ENCODE assay signal across 24 cellular contexts in genomic region chr16:21208429-21208828, GRCh38. TPM values are rescaled to one million over a fixed set of nuclear protein-coding genes. Genes with fewer than 3 reads are reported as not detected.
DNase-seq lines count a peak whose midpoint lies in the region; ATAC-seq lines count a peak whose summit lies in the region.
"Had no signal": no experiment of that assay in that cellular context is flagged by ENCODE, and none has a peak within 500 bp of the region (broad histone marks: within the 10 kb centered on the region; RNA-seq: fewer than 3 reads in every experiment).

No MANE protein-coding gene starts in this region.

- H3K36me3 Mint-ChIP-seq in activated CD4-positive, alpha-beta memory T cell treated with anti-CD3 and anti-CD28 coated beads, Interleukin-2, amount 10 ng/mL, durations not matched to agents 7 days and 5 days (ENCODE audit: low read depth) = no peaks in the 10 kb centered on the region
- no peaks in the 10 kb centered on the region for H3K36me3 Mint-ChIP-seq in activated T-helper 17 cell treated with anti-CD3 and anti-CD28 coated beads, Interleukin-2, amount 50 U/mL, for 72 hours (ENCODE audit: low read depth)
- H3K36me3 Mint-ChIP-seq: CD14-positive monocyte; CD8-positive, alpha-beta memory T cell had no signal

- H3K4me3 Mint-ChIP-seq in activated CD4-positive, alpha-beta memory T cell treated with anti-CD3 and anti-CD28 coated beads, Interleukin-2, amount 10 ng/mL, durations not matched to agents 7 days and 5 days = no peak overlapping the region
- no peak overlapping the region for H3K4me3 Mint-ChIP-seq in activated T-helper 17 cell treated with anti-CD3 and anti-CD28 coated beads, Interleukin-2, amount 50 U/mL, for 72 hours
- H3K4me3 Mint-ChIP-seq: CD14-positive monocyte; CD4-positive, alpha-beta T cell; CD8-positive, alpha-beta memory T cell had no signal

- H3K27ac Mint-ChIP-seq in activated CD4-positive, alpha-beta memory T cell treated with anti-CD3 and anti-CD28 coated beads, Interleukin-2, amount 10 ng/mL, durations not matched to agents 7 days and 5 days = no peak overlapping the region
- H3K27ac Mint-ChIP-seq in activated T-helper 17 cell treated with anti-CD3 and anti-CD28 coated beads, Interleukin-2, amount 50 U/mL, for 72 hours = no peak overlapping the region
- H3K27ac Mint-ChIP-seq: CD14-positive monocyte; CD4-positive, alpha-beta T cell had no signal

- intact Hi-C loops in left colon (cut with DNase I, micrococcal nuclease) = no loop called here

- POLR2A ChIA-PET in activated CD4-positive, alpha-beta memory T cell treated with anti-CD3 and anti-CD28 coated beads, Interleukin-2, amount 10 ng/mL, durations not matched to agents 7 days and 5 days (lab: Charles Lee) = interaction anchor here (1.0 kb wide), 1 partner anchor 101 kb away, joined by 3 read pairs; no protein-coding TSS in a partner anchor

- CTCF ChIA-PET in activated CD4-positive, alpha-beta memory T cell treated with anti-CD3 and anti-CD28 coated beads, Interleukin-2, amount 10 ng/mL, durations not matched to agents 7 days and 5 days (lab: Charles Lee) = no interaction called here

- peak; percentile 50 for DNase-seq in NCI-H2029 (lab: John Stamatoyannopoulos, UW)
- no peak for DNase-seq in NCI-H2029 treated with DMSO at 0.1 percent for 48 hours (lab: John Stamatoyannopoulos, UW)
- DNase-seq in COLO668 (lab: John Stamatoyannopoulos, UW; ENCODE audit: unreplicated experiment) = peak; percentile 11
- DNase-seq in left colon = no peak
- DNase-seq in activated CD4-positive, alpha-beta memory T cell treated with anti-CD3 and anti-CD28 coated beads, Interleukin-2, amount 10 ng/mL, durations not matched to agents 7 days and 5 days = no peak
- DNase-seq: 8988T; ACHN; AML-193; BE2C; Calu3; CD4-positive, alpha-beta T cell; CD8-positive, alpha-beta memory T cell; COR-L47; DMS79; EL; GDM1; GM23248; H7; HCEC 1CT had no signal

- no peaks in the 10 kb centered on the region for H3K9me3 Mint-ChIP-seq in activated CD4-positive, alpha-beta memory T cell treated with anti-CD3 and anti-CD28 coated beads, Interleukin-2, amount 10 ng/mL, durations not matched to agents 7 days and 5 days
- no peaks in the 10 kb centered on the region for H3K9me3 Mint-ChIP-seq in activated T-helper 17 cell treated with anti-CD3 and anti-CD28 coated beads, Interleukin-2, amount 50 U/mL, for 72 hours
- H3K9me3 Mint-ChIP-seq: CD4-positive, alpha-beta T cell; CD8-positive, alpha-beta memory T cell had no signal

- no peaks in the 10 kb centered on the region for H3K4me1 Mint-ChIP-seq in activated CD4-positive, alpha-beta memory T cell treated with anti-CD3 and anti-CD28 coated beads, Interleukin-2, amount 10 ng/mL, durations not matched to agents 7 days and 5 days
- no peaks in the 10 kb centered on the region for H3K4me1 Mint-ChIP-seq in activated T-helper 17 cell treated with anti-CD3 and anti-CD28 coated beads, Interleukin-2, amount 50 U/mL, for 72 hours
- H3K4me1 Mint-ChIP-seq: CD14-positive monocyte; CD8-positive, alpha-beta memory T cell had no signal

- peak; percentile 37 for ATAC-seq in left colon
- no peak for ATAC-seq in activated T-helper 17 cell treated with anti-CD3 and anti-CD28 coated beads, Interleukin-2, amount 50 U/mL, for 72 hours (replicated peaks)
- ATAC-seq: A549, GM12878 had no signal

- H3K27me3 Mint-ChIP-seq in activated CD4-positive, alpha-beta memory T cell treated with anti-CD3 and anti-CD28 coated beads, Interleukin-2, amount 10 ng/mL, durations not matched to agents 7 days and 5 days = peaks cover 4% of the 10 kb centered on the region
- H3K27me3 Mint-ChIP-seq in activated T-helper 17 cell treated with anti-CD3 and anti-CD28 coated beads, Interleukin-2, amount 50 U/mL, for 72 hours = peaks cover 10% of the 10 kb centered on the region

RNA-seq across cellular contexts. Expression of gene ZP2, which starts 2.9 kb away (rescaled TPM):
- under 1 TPM in 1 of 2 donors, not detected in 1; 0.18 TPM for total RNA-seq in left colon
- total RNA-seq in activated CD4-positive, alpha-beta memory T cell treated with anti-CD3 and anti-CD28 coated beads, Interleukin-2, amount 10 ng/mL, durations not matched to agents 7 days and 5 days = under 1 TPM; 0.10 to 0.20 TPM
- not detected for total RNA-seq in activated T-helper 17 cell treated with anti-CD3 and anti-CD28 coated beads, Interleukin-2, amount 50 U/mL, for 72 hours
- total RNA-seq: Calu3; CD4-positive, alpha-beta T cell; CD8-positive, alpha-beta memory T cell; GM23248; H1; H7 had no signal

RNA-seq across cellular contexts. Expression of gene ANKS4B, which starts 25.1 kb away (rescaled TPM):
- total RNA-seq in left colon = 10 to 100 TPM; 47.2 to 56.1 TPM
- not detected for total RNA-seq in activated CD4-positive, alpha-beta memory T cell treated with anti-CD3 and anti-CD28 coated beads, Interleukin-2, amount 10 ng/mL, durations not matched to agents 7 days and 5 days
- not detected for total RNA-seq in activated T-helper 17 cell treated with anti-CD3 and anti-CD28 coated beads, Interleukin-2, amount 50 U/mL, for 72 hours
- total RNA-seq: CD4-positive, alpha-beta T cell; CD8-positive, alpha-beta memory T cell; GM23248; H7 had no signal

RNA-seq across cellular contexts. Expression of gene LDAF1, which starts 50.0 kb away (rescaled TPM):
- total RNA-seq in left colon = 10 to 100 TPM; 35.1 to 58.9 TPM
- total RNA-seq in activated CD4-positive, alpha-beta memory T cell treated with anti-CD3 and anti-CD28 coated beads, Interleukin-2, amount 10 ng/mL, durations not matched to agents 7 days and 5 days = 10 to 100 TPM; 15.8 to 19.2 TPM
- 10 to 100 TPM; 13.3 to 15.8 TPM for total RNA-seq in activated T-helper 17 cell treated with anti-CD3 and anti-CD28 coated beads, Interleukin-2, amount 50 U/mL, for 72 hours

RNA-seq across cellular contexts. Expression of gene DNAH3, which starts 57.8 kb away (rescaled TPM):
- total RNA-seq in left colon = 1 to 10 TPM; 4.8 to 4.9 TPM
- under 1 TPM; 0.03 to 0.05 TPM for total RNA-seq in activated CD4-positive, alpha-beta memory T cell treated with anti-CD3 and anti-CD28 coated beads, Interleukin-2, amount 10 ng/mL, durations not matched to agents 7 days and 5 days
- under 1 TPM; 0.11 TPM for total RNA-seq in activated T-helper 17 cell treated with anti-CD3 and anti-CD28 coated beads, Interleukin-2, amount 50 U/mL, for 72 hours
- total RNA-seq: CD4-positive, alpha-beta T cell; CD8-positive, alpha-beta memory T cell; GM23248 had no signal

Comparison
In these comparisons a context has a peak if more than half of its experiments do, and no peak if none do; other contexts are left out.
1. DNase-seq: peak in NCI-H2029 (single experiment) and COLO668 (single experiment); none in NCI-H2029 treated with DMSO at 0.1 percent for 48 hours (single experiment), left colon (0 of 2) and activated CD4-positive, alpha-beta memory T cell treated with anti-CD3 and anti-CD28 coated beads, Interleukin-2, amount 10 ng/mL, durations not matched to agents 7 days and 5 days (single experiment).
2. RNA of gene ANKS4B, which starts 25.1 kb away (total RNA-seq): 47.2 to 56.1 TPM in left colon; not detected in activated CD4-positive, alpha-beta memory T cell treated with anti-CD3 and anti-CD28 coated beads, Interleukin-2, amount 10 ng/mL, durations not matched to agents 7 days and 5 days and not detected in activated T-helper 17 cell treated with anti-CD3 and anti-CD28 coated beads, Interleukin-2, amount 50 U/mL, for 72 hours; every median in the first group is over 10 times any median in the second.